1 cellular context compared by ENCODE assay signal in genomic region chr17:82105417-82105881, GRCh38.
A peak's percentile ranks its signal among the peaks of the same experiment; 100 is the strongest.
TF ChIP-seq lines count a peak whose summit lies in the region.

No MANE protein-coding gene starts in this region.

TF ChIP-seq in K562, 482 proteins besides CTCF, POLR2A, EP300 and RAD21:
- TF ChIP-seq CTCFL (IDR thresholded peaks at IDR 0.05; ENCODE audit: borderline replicate concordance, insufficient read depth, low read depth, low read length, poor library complexity, severe bottlenecking) (no peak), POLR2G (IDR thresholded peaks at IDR 0.05; ENCODE audit: low read depth, low read length) (peak; percentile 29; the same call in 1 of the 2 replicates)
